Comparison of ENCODE assay signal across 18 cellular contexts in genomic region chr17:68451650-68452354, GRCh38.
"Had no signal": no experiment of that assay in that cellular context is flagged by ENCODE, and none has a peak within 500 bp of the region (broad histone marks: within the 10 kb centered on the region; RNA-seq: fewer than 3 reads in every experiment).

No MANE protein-coding gene starts in this region.

- H3K27ac ChIP-seq: parathyroid adenoma, vagina, WERI-Rb-1 had no signal

- H3K27ac Mint-ChIP-seq: activated naive CD4-positive, alpha-beta T cell treated with anti-CD3 and anti-CD28 coated beads, Interleukin-2, amount 50 U/mL, for 24 hours; dendritic cell treated with granulocyte-macrophage colony-stimulating factor and Interleukin-4, amounts not matched to agents 40 ng/mL and 50 ng/mL, for 4 days; memory B cell; natural killer cell; stimulated activated naive B cell treated with anti-CD40 and anti-IgM and Interleukin-4, amounts not matched to agents 10 μg/mL and 1 μg/mL and 100 μg/mL, for 72 hours had no signal

- ATAC-seq: left ventricle myocardium superior; natural killer cell; stimulated activated naive B cell treated with anti-CD40 and anti-IgM and Interleukin-4, amounts not matched to agents 10 μg/mL and 1 μg/mL and 100 μg/mL, for 72 hours had no signal

- H3K36me3 Mint-ChIP-seq: activated naive CD4-positive, alpha-beta T cell treated with anti-CD3 and anti-CD28 coated beads, Interleukin-2, amount 50 U/mL, for 24 hours; memory B cell; natural killer cell had no signal

- H3K27me3 ChIP-seq: sigmoid colon, spleen, vagina had no signal

- H3K4me3 ChIP-seq: sigmoid colon, spleen, vagina had no signal

- H3K9me3 ChIP-seq: sigmoid colon, spleen, vagina had no signal

- H3K27me3 Mint-ChIP-seq: activated naive CD4-positive, alpha-beta T cell treated with anti-CD3 and anti-CD28 coated beads, Interleukin-2, amount 50 U/mL, for 24 hours; dendritic cell treated with granulocyte-macrophage colony-stimulating factor and Interleukin-4, amounts not matched to agents 40 ng/mL and 50 ng/mL, for 4 days; memory B cell; stimulated activated naive B cell treated with anti-CD40 and anti-IgM and Interleukin-4, amounts not matched to agents 10 μg/mL and 1 μg/mL and 100 μg/mL, for 72 hours had no signal

- H3K4me3 Mint-ChIP-seq: activated naive CD4-positive, alpha-beta T cell treated with anti-CD3 and anti-CD28 coated beads, Interleukin-2, amount 50 U/mL, for 24 hours; dendritic cell treated with granulocyte-macrophage colony-stimulating factor and Interleukin-4, amounts not matched to agents 40 ng/mL and 50 ng/mL, for 4 days; memory B cell; natural killer cell; stimulated activated naive B cell treated with anti-CD40 and anti-IgM and Interleukin-4, amounts not matched to agents 10 μg/mL and 1 μg/mL and 100 μg/mL, for 72 hours had no signal

- H3K36me3 ChIP-seq: WERI-Rb-1 had no signal

- FAIRE-seq: bronchial epithelial cell had no signal

- H3K9me3 Mint-ChIP-seq: activated naive CD4-positive, alpha-beta T cell treated with anti-CD3 and anti-CD28 coated beads, Interleukin-2, amount 50 U/mL, for 24 hours; dendritic cell treated with granulocyte-macrophage colony-stimulating factor and Interleukin-4, amounts not matched to agents 40 ng/mL and 50 ng/mL, for 4 days; memory B cell; natural killer cell; stimulated activated naive B cell treated with anti-CD40 and anti-IgM and Interleukin-4, amounts not matched to agents 10 μg/mL and 1 μg/mL and 100 μg/mL, for 72 hours had no signal

- H3K9ac ChIP-seq: parathyroid adenoma had no signal

- DNase-seq: activated CD4-positive, alpha-beta T cell treated with anti-CD3 and anti-CD28 coated beads for 1 hour; activated gamma-delta T cell; cerebellar nuclear complex; effector memory CD4-positive, alpha-beta T cell; hypothalamus; left ventricle myocardium superior; natural killer cell; sigmoid colon; spleen; stimulated activated CD4-positive, alpha-beta T cell treated with anti-CD3 and anti-CD28 coated beads, Interleukin-4, amount 100 ng/mL, for 4 hours; stimulated activated naive B cell treated with anti-CD40 and anti-IgM and Interleukin-4, amounts not matched to agents 10 μg/mL and 1 μg/mL and 100 μg/mL, for 72 hours had no signal
